ENCODE assay signal across 11 cellular contexts in genomic region chr2:131039908-131040660, GRCh38. TPM values are rescaled to one million over a fixed set of nuclear protein-coding genes. Genes with fewer than 3 reads are reported as not detected.
DNase-seq lines count a peak whose midpoint lies in the region; ATAC-seq lines count a peak whose summit lies in the region.
"Had no signal": no experiment of that assay in that cellular context is flagged by ENCODE, and none has a peak within 500 bp of the region (broad histone marks: within the 10 kb centered on the region; RNA-seq: fewer than 3 reads in every experiment).

No MANE protein-coding gene starts in this region.

- ATAC-seq in memory B cell (ENCODE audit: low read depth) (peak; percentile 55), GM18520 (IDR thresholded peaks at IDR 0.05; ENCODE audit: unreplicated experiment) (no peak)
- ATAC-seq: GM12878, left colon had no signal

- H3K27ac Mint-ChIP-seq in activated naive CD8-positive, alpha-beta T cell treated with anti-CD3 and anti-CD28 coated beads for 36 hours = peak overlapping the region; percentile 25
- no peak overlapping the region for H3K27ac Mint-ChIP-seq in memory B cell

- peak in 4 of 6 experiments; percentile 15 to 56 (median 33) for DNase-seq in stimulated activated naive CD4-positive, alpha-beta T cell (lab: John Stamatoyannopoulos, UW)
- DNase-seq in stimulated activated naive CD4-positive, alpha-beta T cell treated with Interleukin-2 at 50 U/mL for 16 hours (lab: John Stamatoyannopoulos, UW) = no peak
- DNase-seq in activated naive CD8-positive, alpha-beta T cell treated with anti-CD3 and anti-CD28 coated beads for 36 hours = peak; percentile 61
- DNase-seq in memory B cell (ENCODE audit: low spot score in 2 of 2) = no peak
- peak; percentile 34 for DNase-seq in ureter (ENCODE audit: low spot score)
- DNase-seq in SW480 (ENCODE audit: low spot score) = no peak
- no peak for DNase-seq in EL
- DNase-seq: left colon, NCI-H748 treated with DMSO at 0.1 percent for 48 hours had no signal

- no peaks in the 10 kb centered on the region for H3K36me3 Mint-ChIP-seq in activated naive CD8-positive, alpha-beta T cell treated with anti-CD3 and anti-CD28 coated beads for 36 hours
- H3K36me3 Mint-ChIP-seq in memory B cell = no peaks in the 10 kb centered on the region

- H3K27me3 Mint-ChIP-seq in activated naive CD8-positive, alpha-beta T cell treated with anti-CD3 and anti-CD28 coated beads for 36 hours = no peaks in the 10 kb centered on the region
- H3K27me3 Mint-ChIP-seq in memory B cell = peaks cover 12% of the 10 kb centered on the region

- H3K4me3 Mint-ChIP-seq in activated naive CD8-positive, alpha-beta T cell treated with anti-CD3 and anti-CD28 coated beads for 36 hours = peak overlapping the region; percentile 63
- peak overlapping the region; percentile 27 for H3K4me3 Mint-ChIP-seq in memory B cell

- H3K4me1 Mint-ChIP-seq in activated naive CD8-positive, alpha-beta T cell treated with anti-CD3 and anti-CD28 coated beads for 36 hours = peaks cover 26% of the 10 kb centered on the region
- peaks cover 3% of the 10 kb centered on the region for H3K4me1 Mint-ChIP-seq in memory B cell

- no peaks in the 10 kb centered on the region for H3K9me3 Mint-ChIP-seq in activated naive CD8-positive, alpha-beta T cell treated with anti-CD3 and anti-CD28 coated beads for 36 hours
- H3K9me3 Mint-ChIP-seq in memory B cell = no peaks in the 10 kb centered on the region

RNA-seq across cellular contexts. Expression of gene FAM168B, which starts 53.2 kb away (rescaled TPM):
- 10 to 100 TPM; 83.4 to 88.2 TPM for total RNA-seq in activated naive CD8-positive, alpha-beta T cell treated with anti-CD3 and anti-CD28 coated beads for 36 hours
- 70.9 TPM for total RNA-seq in ureter

Comparison
In these comparisons a context has a peak if more than half of its experiments do, and no peak if none do; other contexts are left out.
1. DNase-seq: peak in stimulated activated naive CD4-positive, alpha-beta T cell (4 of 6), activated naive CD8-positive, alpha-beta T cell treated with anti-CD3 and anti-CD28 coated beads for 36 hours (single experiment) and ureter (single experiment); none in stimulated activated naive CD4-positive, alpha-beta T cell treated with Interleukin-2 at 50 U/mL for 16 hours (single experiment), memory B cell (0 of 2), SW480 (single experiment) and EL (single experiment).